Comparison of ENCODE assay signal across 8 cellular contexts in the genomic region with DNA sequence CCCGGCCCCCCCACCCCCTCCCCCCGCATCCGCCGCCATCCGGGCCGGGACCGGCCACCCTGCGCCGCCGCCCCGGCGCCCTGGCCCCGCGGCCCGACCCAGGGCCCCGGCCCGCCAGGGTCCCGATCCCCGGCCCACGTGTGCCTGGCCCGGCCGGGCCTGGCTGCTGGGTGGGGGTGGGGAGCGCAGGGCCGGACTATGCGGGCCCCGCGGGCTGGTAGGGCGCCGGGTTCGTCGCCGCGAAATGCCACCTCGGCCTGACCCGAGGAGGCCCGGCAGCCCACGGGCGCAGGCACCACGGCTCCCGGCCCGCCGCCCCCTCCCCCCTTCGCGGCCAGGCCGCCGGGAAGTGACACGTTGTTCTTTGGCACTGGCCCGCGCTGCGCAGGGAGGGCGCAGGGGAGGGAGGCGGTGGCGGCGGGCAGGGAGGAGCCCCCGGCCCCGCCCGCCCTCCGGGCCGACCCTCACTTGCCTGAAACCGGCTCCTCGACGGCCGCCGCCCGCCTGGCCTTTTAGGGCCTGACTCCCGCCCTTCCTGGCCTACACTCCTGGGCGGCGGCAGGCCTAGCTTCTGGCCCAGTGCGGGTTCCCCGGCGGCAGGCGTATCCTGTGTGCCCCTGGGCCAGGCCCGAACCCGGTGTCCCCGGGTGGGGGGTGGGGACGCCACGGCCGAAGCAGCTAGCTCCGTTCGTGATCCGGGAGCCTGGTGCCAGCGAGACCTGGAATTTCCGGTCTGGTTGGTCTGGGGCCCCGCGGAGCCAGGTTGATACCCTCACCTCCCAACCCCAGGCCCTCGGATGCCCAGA. TPM values are rescaled to one million over a fixed set of nuclear protein-coding genes. Genes with fewer than 3 reads are reported as not detected.
DNase-seq lines count a peak whose midpoint lies in the region; ATAC-seq and TF ChIP-seq lines count a peak whose summit lies in the region.

No MANE protein-coding gene starts in this region.

- peak overlapping the region; percentile 95 for H3K4me2 ChIP-seq in BLaER1

- TF ChIP-seq POLR2A in Peyer's patch (IDR thresholded peaks at IDR 0.05) (peak; percentile 26 to 30), gastroesophageal sphincter (IDR thresholded peaks at IDR 0.05) (peak; percentile 52 to 56)

- H3K9me3 ChIP-seq in BLaER1 (no peaks in the 10 kb centered on the region), Peyer's patch (no peaks in the 10 kb centered on the region), gastroesophageal sphincter (no peaks in the 10 kb centered on the region)

- H3K9ac ChIP-seq in BLaER1, result peak overlapping the region; percentile 95

- peaks cover 50% of the 10 kb centered on the region for H4K20me1 ChIP-seq in BLaER1

- DNase-seq in Peyer's patch (peak; percentile 70 to 87 (median 86)), nucleus accumbens (lab: John Stamatoyannopoulos, UW) (peak in 45 of 56 donors; percentile 6 to 81 (median 49))
- DNase-seq in activated naive CD4-positive, alpha-beta T cell (lab: John Stamatoyannopoulos, UW), result peak in 3 of 4 experiments; percentile 36 to 66 (median 54)

- TF ChIP-seq EP300 in gastroesophageal sphincter (IDR thresholded peaks at IDR 0.05), result no peak

- peaks cover 46% of the 10 kb centered on the region for H3K4me1 ChIP-seq in BLaER1
- H3K4me1 ChIP-seq in Peyer's patch, result peaks cover 0 to 42% (median 4%) of the 10 kb centered on the region in 4 donors
- peaks cover 0 to 53% (median 33%) of the 10 kb centered on the region in 3 donors for H3K4me1 ChIP-seq in gastroesophageal sphincter
- H3K4me1 ChIP-seq in urinary bladder (ENCODE audit: insufficient read depth), result no peaks in the 10 kb centered on the region

- peaks cover 47% of the 10 kb centered on the region for H3K36me3 ChIP-seq in BLaER1
- peaks cover 0 to 7% (median 0%) of the 10 kb centered on the region in 3 donors for H3K36me3 ChIP-seq in Peyer's patch
- H3K36me3 ChIP-seq in gastroesophageal sphincter, result peaks cover 0 to 20% of the 10 kb centered on the region in 2 donors
- no peaks in the 10 kb centered on the region for H3K36me3 ChIP-seq in urinary bladder (ENCODE audit: insufficient read depth)

- WGBS in gastroesophageal sphincter (ENCODE audit: low coverage in 1 of 2), 2 donors, result no CpG with 5 or more reads among the region's 86 CpGs
- WGBS in urinary bladder, result under 1% methylated on average over 85 of the region's 86 CpGs

- ATAC-seq in GM19035 (IDR thresholded peaks at IDR 0.05; ENCODE audit: unreplicated experiment), result peak; percentile 43
- peak; percentile 38 for ATAC-seq in HG03175 (IDR thresholded peaks at IDR 0.05; ENCODE audit: unreplicated experiment)
- ATAC-seq in gastroesophageal sphincter, result peak; percentile 84

- H3K27ac ChIP-seq in BLaER1 (peak overlapping the region; percentile 98), Peyer's patch (peak overlapping the region; percentile 94 to 100 (median 94)), gastroesophageal sphincter (peak overlapping the region; percentile 81 to 100 (median 96)), urinary bladder (ENCODE audit: low read depth) (peak overlapping the region; percentile 99)

- peak overlapping the region; percentile 86 for H3K4me3 ChIP-seq in BLaER1
- H3K4me3 ChIP-seq in Peyer's patch, result peak overlapping the region; percentile 71 to 97 (median 82)
- H3K4me3 ChIP-seq in gastroesophageal sphincter, result peak overlapping the region; percentile 53 to 86
- H3K4me3 ChIP-seq in urinary bladder (ENCODE audit: low read depth, low read length), result peak overlapping the region; percentile 97

- no peak for TF ChIP-seq CTCF in Peyer's patch (IDR thresholded peaks at IDR 0.05)
- no peak for TF ChIP-seq CTCF in gastroesophageal sphincter (IDR thresholded peaks at IDR 0.05)

- H3K27me3 ChIP-seq in BLaER1 (no peaks in the 10 kb centered on the region), Peyer's patch (no peaks in the 10 kb centered on the region), gastroesophageal sphincter (no peaks in the 10 kb centered on the region)

RNA-seq across cellular contexts. Expression of gene EIF4G1, which starts 0.5 kb away (rescaled TPM):
- total RNA-seq in Peyer's patch, result 100 to 1,000 TPM; 209 to 295 (median 244) TPM
- 100 to 1,000 TPM; 233 to 431 (median 300) TPM for total RNA-seq in gastroesophageal sphincter
- 117 TPM for total RNA-seq in urinary bladder
- 224 TPM for polyA plus RNA-seq in urinary bladder

RNA-seq across cellular contexts. Expression of gene PSMD2, which starts 15.9 kb away (rescaled TPM):
- total RNA-seq in Peyer's patch (100 to 1,000 TPM; 140 to 198 (median 155) TPM), gastroesophageal sphincter (100 to 1,000 TPM; 225 to 365 (median 273) TPM), urinary bladder (121 TPM)
- 205 TPM for polyA plus RNA-seq in urinary bladder

RNA-seq across cellular contexts. Expression of gene FAM131A, which starts 22.5 kb away (rescaled TPM):
- total RNA-seq in Peyer's patch, result 10 to 100 TPM in 3 of 4 donors, 1 to 10 TPM in 1; 5.8 to 47.9 (median 19.6) TPM
- total RNA-seq in gastroesophageal sphincter, result 10 to 100 TPM; 53.9 to 71.4 (median 65.3) TPM
- 15.9 TPM for total RNA-seq in urinary bladder
- polyA plus RNA-seq in urinary bladder, result 31.0 TPM

RNA-seq across cellular contexts. Expression of gene ECE2, which starts 39.1 kb away (rescaled TPM):
- total RNA-seq in Peyer's patch, result not detected
- total RNA-seq in gastroesophageal sphincter, result under 1 TPM; 0.12 to 0.67 (median 0.52) TPM
- total RNA-seq in urinary bladder, result not detected
- polyA plus RNA-seq in urinary bladder, result 0.49 TPM

RNA-seq across cellular contexts. Expression of gene CLCN2, which starts 46.5 kb away (rescaled TPM):
- total RNA-seq in Peyer's patch (10 to 100 TPM; 11.6 to 87.8 (median 63.8) TPM), gastroesophageal sphincter (1 to 10 TPM; 2.0 to 6.8 (median 2.3) TPM), urinary bladder (4.7 TPM)
- polyA plus RNA-seq in urinary bladder, result 4.8 TPM

Comparison
In these comparisons a context has a peak if more than half of its experiments do, and no peak if none do; other contexts are left out.
1. Peak in every context shown above with its lines: DNase-seq, ATAC-seq, H3K4me3 ChIP-seq and H3K27ac ChIP-seq.